ENCODE assay signal across 1 cellular context in the genomic region with DNA sequence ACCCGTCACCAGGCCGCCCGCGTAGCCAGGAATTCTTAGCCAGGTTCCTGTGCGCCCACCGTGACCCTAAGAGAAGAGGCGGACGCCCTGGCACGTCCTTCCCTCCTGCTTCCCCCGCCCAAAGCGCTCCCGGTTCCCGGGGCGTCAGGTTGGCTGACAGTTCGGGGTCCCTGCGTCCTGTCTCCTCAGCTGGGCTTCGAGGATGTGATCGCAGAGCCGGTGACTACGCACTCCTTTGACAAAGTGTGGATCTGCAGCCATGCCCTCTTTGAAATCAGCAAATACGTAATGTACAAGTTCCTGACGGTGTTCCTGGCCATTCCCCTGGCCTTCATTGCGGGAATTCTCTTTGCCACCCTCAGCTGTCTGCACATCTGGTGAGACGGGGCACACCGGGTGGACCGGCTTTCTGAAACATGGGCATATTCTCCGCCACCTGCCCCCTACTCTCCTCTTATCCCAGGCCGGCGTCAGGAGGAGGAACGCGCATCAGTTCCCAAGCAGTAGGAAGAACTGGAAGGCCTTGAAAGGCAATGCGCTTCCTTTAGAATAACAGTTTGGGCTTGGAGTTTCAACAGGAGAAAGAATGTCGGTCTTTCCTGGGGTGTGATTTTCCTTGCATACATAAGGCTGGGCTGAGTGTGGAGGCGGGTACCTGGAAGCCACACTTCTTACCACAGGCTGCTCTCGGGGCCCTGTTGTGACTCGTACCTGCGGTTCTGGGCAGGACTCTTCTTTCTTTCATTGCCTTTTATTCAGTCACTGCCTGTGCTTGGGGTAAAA.
A peak's percentile ranks its signal among the peaks of the same experiment; 100 is the strongest.
TF ChIP-seq lines count a peak whose summit lies in the region.

No MANE protein-coding gene starts in this region.

TF ChIP-seq in K562, 482 proteins besides CTCF, POLR2A, EP300 and RAD21 (continued from another document and continues in another):
- TF ChIP-seq, protein P1, sequence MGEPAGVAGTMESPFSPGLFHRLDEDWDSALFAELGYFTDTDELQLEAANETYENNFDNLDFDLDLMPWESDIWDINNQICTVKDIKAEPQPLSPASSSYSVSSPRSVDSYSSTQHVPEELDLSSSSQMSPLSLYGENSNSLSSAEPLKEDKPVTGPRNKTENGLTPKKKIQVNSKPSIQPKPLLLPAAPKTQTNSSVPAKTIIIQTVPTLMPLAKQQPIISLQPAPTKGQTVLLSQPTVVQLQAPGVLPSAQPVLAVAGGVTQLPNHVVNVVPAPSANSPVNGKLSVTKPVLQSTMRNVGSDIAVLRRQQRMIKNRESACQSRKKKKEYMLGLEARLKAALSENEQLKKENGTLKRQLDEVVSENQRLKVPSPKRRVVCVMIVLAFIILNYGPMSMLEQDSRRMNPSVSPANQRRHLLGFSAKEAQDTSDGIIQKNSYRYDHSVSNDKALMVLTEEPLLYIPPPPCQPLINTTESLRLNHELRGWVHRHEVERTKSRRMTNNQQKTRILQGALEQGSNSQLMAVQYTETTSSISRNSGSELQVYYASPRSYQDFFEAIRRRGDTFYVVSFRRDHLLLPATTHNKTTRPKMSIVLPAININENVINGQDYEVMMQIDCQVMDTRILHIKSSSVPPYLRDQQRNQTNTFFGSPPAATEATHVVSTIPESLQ (CRISPR knock-in tag; IDR thresholded peaks at IDR 0.05): peak; percentile 73; the same call in 1 of the 2 replicates
- TF ChIP-seq SUPT5H (IDR thresholded peaks at IDR 0.05) (no peak), POLR2AphosphoS5 (IDR thresholded peaks at IDR 0.05; ENCODE audit: control insufficient read depth, insufficient read depth, low read depth, low read length) (no peak), RHOXF2B (CRISPR knock-in tag; conservative IDR thresholded peaks at IDR 0.05) (no peak), ZNF707 (CRISPR knock-in tag; conservative IDR thresholded peaks at IDR 0.05) (no peak), FUS (optimal IDR thresholded peaks at IDR 0.05; ENCODE audit: low read depth, low read length) (no peak), STAT5A (IDR thresholded peaks at IDR 0.05; ENCODE audit: borderline replicate concordance, low read length) (no peak), NFE2L1 (tag; IDR thresholded peaks at IDR 0.05; ENCODE audit: borderline replicate concordance, low read depth) (no peak), KDM1A (IDR thresholded peaks at IDR 0.05) (no peak; a peak in 1 of 4 replicates), RBM17 (IDR thresholded peaks at IDR 0.05; ENCODE audit: borderline replicate concordance, low read depth, low read length) (no peak), MEF2A (IDR thresholded peaks at IDR 0.05; ENCODE audit: control insufficient read depth, low read depth, low read length) (no peak), PYGO2 (tag; IDR thresholded peaks at IDR 0.05) (no peak), ZNF764 (CRISPR knock-in tag; IDR thresholded peaks at IDR 0.05; ENCODE audit: low read depth) (no peak), CSDE1 (IDR thresholded peaks at IDR 0.05) (no peak), ZNF12 (CRISPR knock-in tag; IDR thresholded peaks at IDR 0.05) (no peak), TAF15 (IDR thresholded peaks at IDR 0.05; ENCODE audit: low read depth, low read length) (no peak), SMARCB1 (IDR thresholded peaks at IDR 0.05; ENCODE audit: insufficient read length, low read depth) (no peak), NFXL1 (CRISPR knock-in tag; IDR thresholded peaks at IDR 0.05) (no peak), CHCHD3 (CRISPR knock-in tag; IDR thresholded peaks at IDR 0.05) (0 out of 2 replicates have a peak, but pooled peaks have one; percentile 19), DDX20 (tag; IDR thresholded peaks at IDR 0.05; ENCODE audit: low read depth) (no peak), MTA2 (IDR thresholded peaks at IDR 0.05; ENCODE audit: low read depth) (no peak), POU5F1 (IDR thresholded peaks at IDR 0.05; ENCODE audit: borderline replicate concordance, low read depth, low read length, partially characterized antibody) (no peak)
- TF ChIP-seq, protein P2, sequence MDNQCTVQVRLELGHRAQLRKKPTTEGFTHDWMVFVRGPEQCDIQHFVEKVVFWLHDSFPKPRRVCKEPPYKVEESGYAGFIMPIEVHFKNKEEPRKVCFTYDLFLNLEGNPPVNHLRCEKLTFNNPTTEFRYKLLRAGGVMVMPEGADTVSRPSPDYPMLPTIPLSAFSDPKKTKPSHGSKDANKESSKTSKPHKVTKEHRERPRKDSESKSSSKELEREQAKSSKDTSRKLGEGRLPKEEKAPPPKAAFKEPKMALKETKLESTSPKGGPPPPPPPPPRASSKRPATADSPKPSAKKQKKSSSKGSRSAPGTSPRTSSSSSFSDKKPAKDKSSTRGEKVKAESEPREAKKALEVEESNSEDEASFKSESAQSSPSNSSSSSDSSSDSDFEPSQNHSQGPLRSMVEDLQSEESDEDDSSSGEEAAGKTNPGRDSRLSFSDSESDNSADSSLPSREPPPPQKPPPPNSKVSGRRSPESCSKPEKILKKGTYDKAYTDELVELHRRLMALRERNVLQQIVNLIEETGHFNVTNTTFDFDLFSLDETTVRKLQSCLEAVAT (IDR thresholded peaks at IDR 0.05): peak in 1 of 2 experiments; percentile 57; a peak in 2 of 4 replicates
- TF ChIP-seq, protein P3, sequence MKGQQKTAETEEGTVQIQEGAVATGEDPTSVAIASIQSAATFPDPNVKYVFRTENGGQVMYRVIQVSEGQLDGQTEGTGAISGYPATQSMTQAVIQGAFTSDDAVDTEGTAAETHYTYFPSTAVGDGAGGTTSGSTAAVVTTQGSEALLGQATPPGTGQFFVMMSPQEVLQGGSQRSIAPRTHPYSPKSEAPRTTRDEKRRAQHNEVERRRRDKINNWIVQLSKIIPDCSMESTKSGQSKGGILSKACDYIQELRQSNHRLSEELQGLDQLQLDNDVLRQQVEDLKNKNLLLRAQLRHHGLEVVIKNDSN (CRISPR knock-in tag; IDR thresholded peaks at IDR 0.05): peak; percentile 21; the same call in 1 of the 2 replicates
- TF ChIP-seq, protein P4, sequence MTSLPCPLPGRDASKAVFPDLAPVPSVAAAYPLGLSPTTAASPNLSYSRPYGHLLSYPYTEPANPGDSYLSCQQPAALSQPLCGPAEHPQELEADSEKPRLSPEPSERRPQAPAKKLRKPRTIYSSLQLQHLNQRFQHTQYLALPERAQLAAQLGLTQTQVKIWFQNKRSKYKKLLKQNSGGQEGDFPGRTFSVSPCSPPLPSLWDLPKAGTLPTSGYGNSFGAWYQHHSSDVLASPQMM (CRISPR knock-in tag; IDR thresholded peaks at IDR 0.05): no peak
- TF ChIP-seq, protein P5, sequence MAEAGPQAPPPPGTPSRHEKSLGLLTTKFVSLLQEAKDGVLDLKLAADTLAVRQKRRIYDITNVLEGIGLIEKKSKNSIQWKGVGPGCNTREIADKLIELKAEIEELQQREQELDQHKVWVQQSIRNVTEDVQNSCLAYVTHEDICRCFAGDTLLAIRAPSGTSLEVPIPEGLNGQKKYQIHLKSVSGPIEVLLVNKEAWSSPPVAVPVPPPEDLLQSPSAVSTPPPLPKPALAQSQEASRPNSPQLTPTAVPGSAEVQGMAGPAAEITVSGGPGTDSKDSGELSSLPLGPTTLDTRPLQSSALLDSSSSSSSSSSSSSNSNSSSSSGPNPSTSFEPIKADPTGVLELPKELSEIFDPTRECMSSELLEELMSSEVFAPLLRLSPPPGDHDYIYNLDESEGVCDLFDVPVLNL (CRISPR knock-in tag; IDR thresholded peaks at IDR 0.05; ENCODE audit: low read depth): no peak
- TF ChIP-seq, protein P6, sequence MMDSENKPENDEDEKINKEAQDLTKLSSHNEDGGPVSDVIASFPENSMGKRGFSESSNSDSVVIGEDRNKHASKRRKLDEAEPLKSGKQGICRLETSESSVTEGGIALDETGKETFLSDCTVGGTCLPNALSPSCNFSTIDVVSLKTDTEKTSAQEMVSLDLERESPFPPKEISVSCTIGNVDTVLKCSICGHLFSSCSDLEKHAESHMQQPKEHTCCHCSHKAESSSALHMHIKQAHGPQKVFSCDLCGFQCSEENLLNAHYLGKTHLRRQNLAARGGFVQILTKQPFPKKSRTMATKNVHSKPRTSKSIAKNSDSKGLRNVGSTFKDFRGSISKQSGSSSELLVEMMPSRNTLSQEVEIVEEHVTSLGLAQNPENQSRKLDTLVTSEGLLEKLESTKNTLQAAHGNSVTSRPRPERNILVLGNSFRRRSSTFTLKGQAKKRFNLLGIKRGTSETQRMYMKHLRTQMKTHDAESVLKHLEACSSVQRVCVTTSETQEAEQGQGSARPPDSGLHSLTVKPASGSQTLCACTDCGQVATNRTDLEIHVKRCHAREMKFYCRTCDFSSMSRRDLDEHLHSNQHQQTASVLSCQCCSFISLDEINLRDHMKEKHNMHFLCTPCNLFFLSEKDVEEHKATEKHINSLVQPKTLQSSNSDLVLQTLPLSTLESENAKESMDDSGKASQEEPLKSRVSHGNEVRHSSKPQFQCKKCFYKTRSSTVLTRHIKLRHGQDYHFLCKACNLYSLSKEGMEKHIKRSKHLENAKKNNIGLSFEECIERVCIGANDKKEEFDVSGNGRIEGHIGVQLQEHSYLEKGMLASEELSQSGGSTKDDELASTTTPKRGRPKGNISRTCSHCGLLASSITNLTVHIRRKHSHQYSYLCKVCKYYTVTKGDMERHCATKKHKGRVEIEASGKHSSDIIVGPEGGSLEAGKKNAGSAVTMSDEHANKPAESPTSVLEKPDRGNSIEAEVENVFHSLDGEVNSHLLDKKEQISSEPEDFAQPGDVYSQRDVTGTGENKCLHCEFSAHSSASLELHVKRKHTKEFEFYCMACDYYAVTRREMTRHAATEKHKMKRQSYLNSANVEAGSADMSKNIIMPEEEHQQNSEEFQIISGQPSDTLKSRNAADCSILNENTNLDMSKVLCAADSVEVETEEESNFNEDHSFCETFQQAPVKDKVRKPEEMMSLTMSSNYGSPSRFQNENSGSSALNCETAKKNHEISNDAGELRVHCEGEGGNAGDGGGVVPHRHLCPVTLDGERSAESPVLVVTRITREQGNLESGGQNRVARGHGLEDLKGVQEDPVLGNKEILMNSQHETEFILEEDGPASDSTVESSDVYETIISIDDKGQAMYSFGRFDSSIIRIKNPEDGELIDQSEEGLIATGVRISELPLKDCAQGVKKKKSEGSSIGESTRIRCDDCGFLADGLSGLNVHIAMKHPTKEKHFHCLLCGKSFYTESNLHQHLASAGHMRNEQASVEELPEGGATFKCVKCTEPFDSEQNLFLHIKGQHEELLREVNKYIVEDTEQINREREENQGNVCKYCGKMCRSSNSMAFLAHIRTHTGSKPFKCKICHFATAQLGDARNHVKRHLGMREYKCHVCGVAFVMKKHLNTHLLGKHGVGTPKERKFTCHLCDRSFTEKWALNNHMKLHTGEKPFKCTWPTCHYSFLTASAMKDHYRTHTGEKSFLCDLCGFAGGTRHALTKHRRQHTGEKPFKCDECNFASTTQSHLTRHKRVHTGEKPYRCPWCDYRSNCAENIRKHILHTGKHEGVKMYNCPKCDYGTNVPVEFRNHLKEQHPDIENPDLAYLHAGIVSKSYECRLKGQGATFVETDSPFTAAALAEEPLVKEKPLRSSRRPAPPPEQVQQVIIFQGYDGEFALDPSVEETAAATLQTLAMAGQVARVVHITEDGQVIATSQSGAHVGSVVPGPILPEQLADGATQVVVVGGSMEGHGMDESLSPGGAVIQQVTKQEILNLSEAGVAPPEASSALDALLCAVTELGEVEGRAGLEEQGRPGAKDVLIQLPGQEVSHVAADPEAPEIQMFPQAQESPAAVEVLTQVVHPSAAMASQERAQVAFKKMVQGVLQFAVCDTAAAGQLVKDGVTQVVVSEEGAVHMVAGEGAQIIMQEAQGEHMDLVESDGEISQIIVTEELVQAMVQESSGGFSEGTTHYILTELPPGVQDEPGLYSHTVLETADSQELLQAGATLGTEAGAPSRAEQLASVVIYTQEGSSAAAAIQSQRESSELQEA (IDR thresholded peaks at IDR 0.05; ENCODE audit: low read depth): no peak
- TF ChIP-seq, protein P7, sequence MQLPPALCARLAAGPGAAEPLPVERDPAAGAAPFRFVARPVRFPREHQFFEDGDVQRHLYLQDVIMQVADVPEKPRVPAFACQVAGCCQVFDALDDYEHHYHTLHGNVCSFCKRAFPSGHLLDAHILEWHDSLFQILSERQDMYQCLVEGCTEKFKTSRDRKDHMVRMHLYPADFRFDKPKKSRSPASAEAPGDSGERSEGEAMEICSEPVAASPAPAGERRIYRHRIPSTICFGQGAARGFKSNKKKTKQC (CRISPR knock-in tag; IDR thresholded peaks at IDR 0.05): peak; percentile 53; the same call in 1 of the 2 replicates
- TF ChIP-seq, protein P8, sequence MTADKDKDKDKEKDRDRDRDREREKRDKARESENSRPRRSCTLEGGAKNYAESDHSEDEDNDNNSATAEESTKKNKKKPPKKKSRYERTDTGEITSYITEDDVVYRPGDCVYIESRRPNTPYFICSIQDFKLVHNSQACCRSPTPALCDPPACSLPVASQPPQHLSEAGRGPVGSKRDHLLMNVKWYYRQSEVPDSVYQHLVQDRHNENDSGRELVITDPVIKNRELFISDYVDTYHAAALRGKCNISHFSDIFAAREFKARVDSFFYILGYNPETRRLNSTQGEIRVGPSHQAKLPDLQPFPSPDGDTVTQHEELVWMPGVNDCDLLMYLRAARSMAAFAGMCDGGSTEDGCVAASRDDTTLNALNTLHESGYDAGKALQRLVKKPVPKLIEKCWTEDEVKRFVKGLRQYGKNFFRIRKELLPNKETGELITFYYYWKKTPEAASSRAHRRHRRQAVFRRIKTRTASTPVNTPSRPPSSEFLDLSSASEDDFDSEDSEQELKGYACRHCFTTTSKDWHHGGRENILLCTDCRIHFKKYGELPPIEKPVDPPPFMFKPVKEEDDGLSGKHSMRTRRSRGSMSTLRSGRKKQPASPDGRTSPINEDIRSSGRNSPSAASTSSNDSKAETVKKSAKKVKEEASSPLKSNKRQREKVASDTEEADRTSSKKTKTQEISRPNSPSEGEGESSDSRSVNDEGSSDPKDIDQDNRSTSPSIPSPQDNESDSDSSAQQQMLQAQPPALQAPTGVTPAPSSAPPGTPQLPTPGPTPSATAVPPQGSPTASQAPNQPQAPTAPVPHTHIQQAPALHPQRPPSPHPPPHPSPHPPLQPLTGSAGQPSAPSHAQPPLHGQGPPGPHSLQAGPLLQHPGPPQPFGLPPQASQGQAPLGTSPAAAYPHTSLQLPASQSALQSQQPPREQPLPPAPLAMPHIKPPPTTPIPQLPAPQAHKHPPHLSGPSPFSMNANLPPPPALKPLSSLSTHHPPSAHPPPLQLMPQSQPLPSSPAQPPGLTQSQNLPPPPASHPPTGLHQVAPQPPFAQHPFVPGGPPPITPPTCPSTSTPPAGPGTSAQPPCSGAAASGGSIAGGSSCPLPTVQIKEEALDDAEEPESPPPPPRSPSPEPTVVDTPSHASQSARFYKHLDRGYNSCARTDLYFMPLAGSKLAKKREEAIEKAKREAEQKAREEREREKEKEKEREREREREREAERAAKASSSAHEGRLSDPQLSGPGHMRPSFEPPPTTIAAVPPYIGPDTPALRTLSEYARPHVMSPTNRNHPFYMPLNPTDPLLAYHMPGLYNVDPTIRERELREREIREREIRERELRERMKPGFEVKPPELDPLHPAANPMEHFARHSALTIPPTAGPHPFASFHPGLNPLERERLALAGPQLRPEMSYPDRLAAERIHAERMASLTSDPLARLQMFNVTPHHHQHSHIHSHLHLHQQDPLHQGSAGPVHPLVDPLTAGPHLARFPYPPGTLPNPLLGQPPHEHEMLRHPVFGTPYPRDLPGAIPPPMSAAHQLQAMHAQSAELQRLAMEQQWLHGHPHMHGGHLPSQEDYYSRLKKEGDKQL (CRISPR knock-in tag; IDR thresholded peaks at IDR 0.05; ENCODE audit: borderline replicate concordance): no peak
